In the genomic region with DNA sequence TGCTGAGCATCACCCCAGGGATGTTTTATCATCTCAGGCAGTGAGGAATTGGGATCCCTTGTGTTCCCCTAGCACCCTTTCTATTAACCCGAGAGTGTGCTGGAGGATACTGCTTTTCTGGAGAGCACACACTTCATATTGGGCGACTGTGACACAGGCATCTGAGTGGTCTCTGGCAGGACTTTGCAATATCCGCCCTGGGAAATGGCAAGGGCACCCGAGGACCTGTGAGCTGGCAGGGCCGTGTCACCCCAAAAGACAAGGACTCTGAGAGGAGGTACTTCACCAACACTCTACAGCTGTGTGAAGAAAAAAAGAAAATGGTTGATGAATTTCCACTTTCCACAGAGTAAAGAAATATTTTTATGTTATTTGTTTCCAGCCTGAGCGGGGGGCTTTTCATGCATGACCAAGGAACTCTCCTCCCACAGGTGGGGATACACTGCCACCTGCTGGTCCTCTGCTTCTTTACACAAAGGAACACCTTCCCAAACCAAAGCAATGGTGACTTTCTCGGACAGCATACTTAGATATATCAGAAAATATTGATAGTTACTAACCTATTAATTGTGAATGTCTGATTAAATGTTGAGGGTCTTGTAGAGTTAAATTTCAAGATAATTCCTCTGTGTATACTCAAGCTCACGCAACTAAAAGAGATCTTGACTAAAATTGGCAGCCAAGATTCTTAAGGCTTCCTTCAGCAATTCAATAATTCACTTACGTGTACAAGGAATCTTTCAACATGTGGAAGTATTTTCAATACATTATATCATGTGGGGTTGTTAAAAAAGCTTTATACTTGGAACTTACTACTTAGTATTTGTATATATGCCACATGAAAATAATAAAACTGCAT, we compare ENCODE assay signal across 1 cellular context.
TF ChIP-seq lines count a peak whose summit lies in the region.

No MANE protein-coding gene starts in this region.

TF ChIP-seq in GM12878, 131 proteins besides CTCF, POLR2A, EP300 and RAD21 (continued from another document):
- TF ChIP-seq HSF1 (IDR thresholded peaks at IDR 0.05; ENCODE audit: low read depth, low read length) (no peak), PAX5 (IDR thresholded peaks at IDR 0.05; ENCODE audit: borderline replicate concordance, low read depth, low read length) (peak; percentile 89), YBX1 (IDR thresholded peaks at IDR 0.05) (no peak), IRF4 (IDR thresholded peaks at IDR 0.05; ENCODE audit: low read depth, low read length) (no peak), ZNF384 (IDR thresholded peaks at IDR 0.05; ENCODE audit: borderline replicate concordance, low read depth, low read length) (no peak), MTA3 (IDR thresholded peaks at IDR 0.05; ENCODE audit: borderline replicate concordance, low read length) (no peak), SMARCA5 (IDR thresholded peaks at IDR 0.05) (no peak), CREM (IDR thresholded peaks at IDR 0.05; ENCODE audit: low read depth) (no peak), ETV6 (conservative IDR thresholded peaks at IDR 0.05 in 1 of 2, IDR thresholded peaks at IDR 0.05 in 1 of 2; ENCODE audit: borderline replicate concordance in 1 of 2, low read depth in 1 of 2) (no peak), SMC3 (IDR thresholded peaks at IDR 0.05; ENCODE audit: borderline replicate concordance, low read length) (peak; percentile 82), FOXM1 (IDR thresholded peaks at IDR 0.05; ENCODE audit: low read depth, low read length) (no peak), MTA2 (IDR thresholded peaks at IDR 0.05; ENCODE audit: low read depth) (no peak), RELA (IDR thresholded peaks at IDR 0.05; ENCODE audit: borderline replicate concordance, partially characterized antibody) (no peak), RB1 (IDR thresholded peaks at IDR 0.05; ENCODE audit: borderline replicate concordance) (no peak), NKRF (conservative IDR thresholded peaks at IDR 0.05) (no peak), WRNIP1 (IDR thresholded peaks at IDR 0.05; ENCODE audit: borderline replicate concordance, low read depth, low read length) (no peak), YY1 (IDR thresholded peaks at IDR 0.05; ENCODE audit: low read depth, low read length) (peak; percentile 44; the same call in 1 of the 2 replicates)
- TF ChIP-seq, protein P1, sequence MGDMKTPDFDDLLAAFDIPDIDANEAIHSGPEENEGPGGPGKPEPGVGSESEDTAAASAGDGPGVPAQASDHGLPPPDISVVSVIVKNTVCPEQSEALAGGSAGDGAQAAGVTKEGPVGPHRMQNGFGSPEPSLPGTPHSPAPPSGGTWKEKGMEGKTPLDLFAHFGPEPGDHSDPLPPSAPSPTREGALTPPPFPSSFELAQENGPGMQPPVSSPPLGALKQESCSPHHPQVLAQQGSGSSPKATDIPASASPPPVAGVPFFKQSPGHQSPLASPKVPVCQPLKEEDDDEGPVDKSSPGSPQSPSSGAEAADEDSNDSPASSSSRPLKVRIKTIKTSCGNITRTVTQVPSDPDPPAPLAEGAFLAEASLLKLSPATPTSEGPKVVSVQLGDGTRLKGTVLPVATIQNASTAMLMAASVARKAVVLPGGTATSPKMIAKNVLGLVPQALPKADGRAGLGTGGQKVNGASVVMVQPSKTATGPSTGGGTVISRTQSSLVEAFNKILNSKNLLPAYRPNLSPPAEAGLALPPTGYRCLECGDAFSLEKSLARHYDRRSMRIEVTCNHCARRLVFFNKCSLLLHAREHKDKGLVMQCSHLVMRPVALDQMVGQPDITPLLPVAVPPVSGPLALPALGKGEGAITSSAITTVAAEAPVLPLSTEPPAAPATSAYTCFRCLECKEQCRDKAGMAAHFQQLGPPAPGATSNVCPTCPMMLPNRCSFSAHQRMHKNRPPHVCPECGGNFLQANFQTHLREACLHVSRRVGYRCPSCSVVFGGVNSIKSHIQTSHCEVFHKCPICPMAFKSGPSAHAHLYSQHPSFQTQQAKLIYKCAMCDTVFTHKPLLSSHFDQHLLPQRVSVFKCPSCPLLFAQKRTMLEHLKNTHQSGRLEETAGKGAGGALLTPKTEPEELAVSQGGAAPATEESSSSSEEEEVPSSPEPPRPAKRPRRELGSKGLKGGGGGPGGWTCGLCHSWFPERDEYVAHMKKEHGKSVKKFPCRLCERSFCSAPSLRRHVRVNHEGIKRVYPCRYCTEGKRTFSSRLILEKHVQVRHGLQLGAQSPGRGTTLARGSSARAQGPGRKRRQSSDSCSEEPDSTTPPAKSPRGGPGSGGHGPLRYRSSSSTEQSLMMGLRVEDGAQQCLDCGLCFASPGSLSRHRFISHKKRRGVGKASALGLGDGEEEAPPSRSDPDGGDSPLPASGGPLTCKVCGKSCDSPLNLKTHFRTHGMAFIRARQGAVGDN (IDR thresholded peaks at IDR 0.05), result no peak
- TF ChIP-seq, protein P2, sequence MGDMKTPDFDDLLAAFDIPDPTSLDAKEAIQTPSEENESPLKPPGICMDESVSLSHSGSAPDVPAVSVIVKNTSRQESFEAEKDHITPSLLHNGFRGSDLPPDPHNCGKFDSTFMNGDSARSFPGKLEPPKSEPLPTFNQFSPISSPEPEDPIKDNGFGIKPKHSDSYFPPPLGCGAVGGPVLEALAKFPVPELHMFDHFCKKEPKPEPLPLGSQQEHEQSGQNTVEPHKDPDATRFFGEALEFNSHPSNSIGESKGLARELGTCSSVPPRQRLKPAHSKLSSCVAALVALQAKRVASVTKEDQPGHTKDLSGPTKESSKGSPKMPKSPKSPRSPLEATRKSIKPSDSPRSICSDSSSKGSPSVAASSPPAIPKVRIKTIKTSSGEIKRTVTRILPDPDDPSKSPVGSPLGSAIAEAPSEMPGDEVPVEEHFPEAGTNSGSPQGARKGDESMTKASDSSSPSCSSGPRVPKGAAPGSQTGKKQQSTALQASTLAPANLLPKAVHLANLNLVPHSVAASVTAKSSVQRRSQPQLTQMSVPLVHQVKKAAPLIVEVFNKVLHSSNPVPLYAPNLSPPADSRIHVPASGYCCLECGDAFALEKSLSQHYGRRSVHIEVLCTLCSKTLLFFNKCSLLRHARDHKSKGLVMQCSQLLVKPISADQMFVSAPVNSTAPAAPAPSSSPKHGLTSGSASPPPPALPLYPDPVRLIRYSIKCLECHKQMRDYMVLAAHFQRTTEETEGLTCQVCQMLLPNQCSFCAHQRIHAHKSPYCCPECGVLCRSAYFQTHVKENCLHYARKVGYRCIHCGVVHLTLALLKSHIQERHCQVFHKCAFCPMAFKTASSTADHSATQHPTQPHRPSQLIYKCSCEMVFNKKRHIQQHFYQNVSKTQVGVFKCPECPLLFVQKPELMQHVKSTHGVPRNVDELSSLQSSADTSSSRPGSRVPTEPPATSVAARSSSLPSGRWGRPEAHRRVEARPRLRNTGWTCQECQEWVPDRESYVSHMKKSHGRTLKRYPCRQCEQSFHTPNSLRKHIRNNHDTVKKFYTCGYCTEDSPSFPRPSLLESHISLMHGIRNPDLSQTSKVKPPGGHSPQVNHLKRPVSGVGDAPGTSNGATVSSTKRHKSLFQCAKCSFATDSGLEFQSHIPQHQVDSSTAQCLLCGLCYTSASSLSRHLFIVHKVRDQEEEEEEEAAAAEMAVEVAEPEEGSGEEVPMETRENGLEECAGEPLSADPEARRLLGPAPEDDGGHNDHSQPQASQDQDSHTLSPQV (IDR thresholded peaks at IDR 0.05), result no peak
- TF ChIP-seq, protein P3, sequence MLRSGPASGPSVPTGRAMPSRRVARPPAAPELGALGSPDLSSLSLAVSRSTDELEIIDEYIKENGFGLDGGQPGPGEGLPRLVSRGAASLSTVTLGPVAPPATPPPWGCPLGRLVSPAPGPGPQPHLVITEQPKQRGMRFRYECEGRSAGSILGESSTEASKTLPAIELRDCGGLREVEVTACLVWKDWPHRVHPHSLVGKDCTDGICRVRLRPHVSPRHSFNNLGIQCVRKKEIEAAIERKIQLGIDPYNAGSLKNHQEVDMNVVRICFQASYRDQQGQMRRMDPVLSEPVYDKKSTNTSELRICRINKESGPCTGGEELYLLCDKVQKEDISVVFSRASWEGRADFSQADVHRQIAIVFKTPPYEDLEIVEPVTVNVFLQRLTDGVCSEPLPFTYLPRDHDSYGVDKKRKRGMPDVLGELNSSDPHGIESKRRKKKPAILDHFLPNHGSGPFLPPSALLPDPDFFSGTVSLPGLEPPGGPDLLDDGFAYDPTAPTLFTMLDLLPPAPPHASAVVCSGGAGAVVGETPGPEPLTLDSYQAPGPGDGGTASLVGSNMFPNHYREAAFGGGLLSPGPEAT (IDR thresholded peaks at IDR 0.05; ENCODE audit: low read depth), result no peak
- TF ChIP-seq, protein P4, sequence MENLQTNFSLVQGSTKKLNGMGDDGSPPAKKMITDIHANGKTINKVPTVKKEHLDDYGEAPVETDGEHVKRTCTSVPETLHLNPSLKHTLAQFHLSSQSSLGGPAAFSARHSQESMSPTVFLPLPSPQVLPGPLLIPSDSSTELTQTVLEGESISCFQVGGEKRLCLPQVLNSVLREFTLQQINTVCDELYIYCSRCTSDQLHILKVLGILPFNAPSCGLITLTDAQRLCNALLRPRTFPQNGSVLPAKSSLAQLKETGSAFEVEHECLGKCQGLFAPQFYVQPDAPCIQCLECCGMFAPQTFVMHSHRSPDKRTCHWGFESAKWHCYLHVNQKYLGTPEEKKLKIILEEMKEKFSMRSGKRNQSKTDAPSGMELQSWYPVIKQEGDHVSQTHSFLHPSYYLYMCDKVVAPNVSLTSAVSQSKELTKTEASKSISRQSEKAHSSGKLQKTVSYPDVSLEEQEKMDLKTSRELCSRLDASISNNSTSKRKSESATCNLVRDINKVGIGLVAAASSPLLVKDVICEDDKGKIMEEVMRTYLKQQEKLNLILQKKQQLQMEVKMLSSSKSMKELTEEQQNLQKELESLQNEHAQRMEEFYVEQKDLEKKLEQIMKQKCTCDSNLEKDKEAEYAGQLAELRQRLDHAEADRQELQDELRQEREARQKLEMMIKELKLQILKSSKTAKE (IDR thresholded peaks at IDR 0.05; ENCODE audit: low read depth, poor library complexity, severe bottlenecking), result peak; percentile 43
